In genomic region chr10:74432841-74433594, GRCh38 we compare ENCODE assay signal across 1 cellular context.
TF ChIP-seq lines count a peak whose summit lies in the region.

No MANE protein-coding gene starts in this region.

TF ChIP-seq in WTC11, 78 proteins besides CTCF, POLR2A, EP300 and RAD21 (continued from another document):
- TF ChIP-seq, protein P1, sequence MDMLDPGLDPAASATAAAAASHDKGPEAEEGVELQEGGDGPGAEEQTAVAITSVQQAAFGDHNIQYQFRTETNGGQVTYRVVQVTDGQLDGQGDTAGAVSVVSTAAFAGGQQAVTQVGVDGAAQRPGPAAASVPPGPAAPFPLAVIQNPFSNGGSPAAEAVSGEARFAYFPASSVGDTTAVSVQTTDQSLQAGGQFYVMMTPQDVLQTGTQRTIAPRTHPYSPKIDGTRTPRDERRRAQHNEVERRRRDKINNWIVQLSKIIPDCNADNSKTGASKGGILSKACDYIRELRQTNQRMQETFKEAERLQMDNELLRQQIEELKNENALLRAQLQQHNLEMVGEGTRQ (CRISPR knock-in tag; IDR thresholded peaks at IDR 0.05): no peak
- TF ChIP-seq FOXJ3 (CRISPR knock-in tag; IDR thresholded peaks at IDR 0.05; ENCODE audit: borderline replicate concordance): no peak
- no peak for TF ChIP-seq MLX (CRISPR knock-in tag; IDR thresholded peaks at IDR 0.05)
- TF ChIP-seq ZNF219 (CRISPR knock-in tag; IDR thresholded peaks at IDR 0.05; ENCODE audit: borderline replicate concordance): no peak
- TF ChIP-seq JAZF1 (CRISPR knock-in tag; IDR thresholded peaks at IDR 0.05): no peak
- TF ChIP-seq PRRX2 (CRISPR knock-in tag; IDR thresholded peaks at IDR 0.05): no peak
- TF ChIP-seq, protein P2, sequence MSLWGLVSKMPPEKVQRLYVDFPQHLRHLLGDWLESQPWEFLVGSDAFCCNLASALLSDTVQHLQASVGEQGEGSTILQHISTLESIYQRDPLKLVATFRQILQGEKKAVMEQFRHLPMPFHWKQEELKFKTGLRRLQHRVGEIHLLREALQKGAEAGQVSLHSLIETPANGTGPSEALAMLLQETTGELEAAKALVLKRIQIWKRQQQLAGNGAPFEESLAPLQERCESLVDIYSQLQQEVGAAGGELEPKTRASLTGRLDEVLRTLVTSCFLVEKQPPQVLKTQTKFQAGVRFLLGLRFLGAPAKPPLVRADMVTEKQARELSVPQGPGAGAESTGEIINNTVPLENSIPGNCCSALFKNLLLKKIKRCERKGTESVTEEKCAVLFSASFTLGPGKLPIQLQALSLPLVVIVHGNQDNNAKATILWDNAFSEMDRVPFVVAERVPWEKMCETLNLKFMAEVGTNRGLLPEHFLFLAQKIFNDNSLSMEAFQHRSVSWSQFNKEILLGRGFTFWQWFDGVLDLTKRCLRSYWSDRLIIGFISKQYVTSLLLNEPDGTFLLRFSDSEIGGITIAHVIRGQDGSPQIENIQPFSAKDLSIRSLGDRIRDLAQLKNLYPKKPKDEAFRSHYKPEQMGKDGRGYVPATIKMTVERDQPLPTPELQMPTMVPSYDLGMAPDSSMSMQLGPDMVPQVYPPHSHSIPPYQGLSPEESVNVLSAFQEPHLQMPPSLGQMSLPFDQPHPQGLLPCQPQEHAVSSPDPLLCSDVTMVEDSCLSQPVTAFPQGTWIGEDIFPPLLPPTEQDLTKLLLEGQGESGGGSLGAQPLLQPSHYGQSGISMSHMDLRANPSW (CRISPR knock-in tag; conservative IDR thresholded peaks at IDR 0.05; ENCODE audit: low read depth): no peak
- no peak for TF ChIP-seq TEAD1 (CRISPR knock-in tag; IDR thresholded peaks at IDR 0.05)
- TF ChIP-seq IRF2 (CRISPR knock-in tag; IDR thresholded peaks at IDR 0.05; ENCODE audit: borderline replicate concordance, low read depth): no peak
- no peak for TF ChIP-seq CREM (CRISPR knock-in tag; IDR thresholded peaks at IDR 0.05)
- no peak for TF ChIP-seq ETV6 (CRISPR knock-in tag; IDR thresholded peaks at IDR 0.05)
- no peak for TF ChIP-seq GABPB1 (CRISPR knock-in tag; IDR thresholded peaks at IDR 0.05)
